18 cellular contexts compared by ENCODE assay signal in the genomic region with DNA sequence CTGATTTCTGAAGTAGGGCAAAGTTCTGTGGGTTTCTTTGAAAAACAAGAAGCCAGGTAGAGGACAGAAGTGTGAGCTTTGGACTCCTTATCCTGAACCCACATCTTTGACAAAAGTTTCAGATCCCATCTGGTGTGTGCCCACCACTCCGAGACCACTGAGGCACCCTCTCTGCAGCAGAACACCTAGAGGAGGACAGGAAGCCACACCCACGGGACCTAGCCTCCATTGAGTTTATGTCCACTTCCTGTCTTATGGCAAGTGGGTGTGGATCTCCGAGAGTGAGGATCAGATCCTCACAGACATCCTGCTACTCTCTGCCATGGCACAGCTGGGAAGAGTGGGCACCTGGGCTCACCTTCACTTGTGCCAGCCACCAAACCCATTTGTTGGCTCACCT. TPM values are rescaled to one million over a fixed set of nuclear protein-coding genes. Genes with fewer than 3 reads are reported as not detected.
DNase-seq lines count a peak whose midpoint lies in the region; ATAC-seq, FAIRE-seq and TF ChIP-seq lines count a peak whose summit lies in the region.
"Had no signal": no experiment of that assay in that cellular context is flagged by ENCODE, and none has a peak within 500 bp of the region (broad histone marks: within the 10 kb centered on the region; RNA-seq: fewer than 3 reads in every experiment).

No MANE protein-coding gene starts in this region.

- TF ChIP-seq POLR2A in A549 (IDR thresholded peaks at IDR 0.05; ENCODE audit: low read length) (no peak), HCT116 (IDR thresholded peaks at IDR 0.05; ENCODE audit: borderline replicate concordance, extremely low read depth, insufficient read depth, insufficient read length) (no peak), GM12878 (IDR thresholded peaks at IDR 0.05; ENCODE audit: low read depth, low read length) (0 out of 2 replicates have a peak, but pooled peaks have one; percentile 15), lower leg skin (IDR thresholded peaks at IDR 0.05) (no peak)

- H3K27ac ChIP-seq in A549 (no peak overlapping the region), HCT116 (ENCODE audit: low read depth, low read length) (peak overlapping the region; percentile 50), GM12878 (ENCODE audit: control insufficient read depth, insufficient read depth) (no peak overlapping the region)
- H3K27ac ChIP-seq: Peyer's patch had no signal

- H3K9me2 ChIP-seq in HCT116 (ENCODE audit: insufficient read depth) = no peaks in the 10 kb centered on the region

- no peaks in the 10 kb centered on the region for H4K20me1 ChIP-seq in HCT116 (ENCODE audit: insufficient read depth)
- H4K20me1 ChIP-seq in GM12878 (ENCODE audit: control insufficient read depth, insufficient read depth) = no peaks in the 10 kb centered on the region; the same call in 1 of the 2 replicates

- H3K9me3 ChIP-seq in A549 = no peaks in the 10 kb centered on the region
- H3K9me3 ChIP-seq in HCT116 (ENCODE audit: control insufficient read depth in 1 of 2, insufficient read depth in 1 of 2, low read depth in 1 of 2, low read length in 2 of 2) = no peaks in the 10 kb centered on the region
- no peaks in the 10 kb centered on the region for H3K9me3 ChIP-seq in GM12878 (replicated peaks; ENCODE audit: control insufficient read depth, insufficient read depth, low read length)
- H3K9me3 ChIP-seq in iPS-18c (ENCODE audit: control insufficient read depth, insufficient read depth, low read length) = peaks cover 3% of the 10 kb centered on the region
- H3K9me3 ChIP-seq: Peyer's patch had no signal

- ATAC-seq in A549 (no peak), HCT116 (no peak), GM12878 (no peak), HG02759 (IDR thresholded peaks at IDR 0.05; ENCODE audit: unreplicated experiment) (no peak), GM21423 (IDR thresholded peaks at IDR 0.05; ENCODE audit: unreplicated experiment) (no peak)

- TF ChIP-seq CTCF in A549 (IDR thresholded peaks at IDR 0.05) (no peak), HCT116 (IDR thresholded peaks at IDR 0.05 in 2 of 3, conservative IDR thresholded peaks at IDR 0.05 in 1 of 3; ENCODE audit: borderline replicate concordance in 1 of 3, insufficient read depth in 1 of 3, low read depth in 2 of 3, low read length in 2 of 3) (no peak), GM12878 (IDR thresholded peaks at IDR 0.05 in 2 of 3, conservative IDR thresholded peaks at IDR 0.05 in 1 of 3; ENCODE audit: control insufficient read depth in 2 of 3, extremely low read depth in 1 of 3, insufficient read depth in 1 of 3, low read depth in 3 of 3, low read length in 3 of 3) (no peak), lower leg skin (IDR thresholded peaks at IDR 0.05) (no peak)

- peaks cover 23% of the 10 kb centered on the region; the same call in 2 of the 3 replicates for H3K4me1 ChIP-seq in A549
- peaks cover 15 to 39% of the 10 kb centered on the region in 2 experiments for H3K4me1 ChIP-seq in HCT116 (ENCODE audit: control insufficient read depth in 1 of 2, insufficient read depth in 2 of 2, low read length in 2 of 2)
- peaks cover 4% of the 10 kb centered on the region for H3K4me1 ChIP-seq in GM12878 (ENCODE audit: control insufficient read depth, insufficient read depth, low read length)

- H2AFZ ChIP-seq in HCT116 (ENCODE audit: low read depth, low read length, poor library complexity, severe bottlenecking) (peak overlapping the region; percentile 11), GM12878 (ENCODE audit: control insufficient read depth, low read depth, low read length) (no peak overlapping the region)

- H3K79me2 ChIP-seq in HCT116 (ENCODE audit: insufficient read depth, low read length) (no peaks in the 10 kb centered on the region), GM12878 (ENCODE audit: control insufficient read depth, insufficient read depth, low read length) (peaks cover 2% of the 10 kb centered on the region)

- intact Hi-C loops in HCT116 (cut with micrococcal nuclease) = no loop called here
- intact Hi-C loops in GM12878 (cut with micrococcal nuclease; ENCODE audit: unreplicated experiment) = no loop called here
- intact Hi-C loops in lower leg skin (cut with DNase I; ENCODE audit: low total_unique reads) = no loop called here

- CTCF ChIA-PET in A549 (lab: Yijun Ruan, JAX) = interaction anchor here (0.6 to 11.5 kb wide), 14 partner anchors 10 to 313 kb away, joined by 3 to 191 read pairs (median 6); a partner anchor contains a TSS
- CTCF ChIA-PET in HCT116 (lab: Charles Lee) = interaction anchor here (0.6 to 2.9 kb wide), 12 partner anchors 10 to 315 kb away, joined by 3 to 59 read pairs (median 6); a partner anchor contains a TSS
- CTCF ChIA-PET in GM12878 (lab: Yijun Ruan, JAX) = interaction anchor here (1.0 to 11.5 kb wide), 7 partner anchors 19 to 314 kb away, joined by 3 to 214 read pairs (median 5); a partner anchor contains a TSS

- FAIRE-seq in A549 (lab: Jason Lieb, UNC) (no peak), GM12878 (lab: Jason Lieb, UNC) (no peak)

- H3K4me2 ChIP-seq in A549 (peak overlapping the region; percentile 66), HCT116 (ENCODE audit: low read length) (peak overlapping the region; percentile 67), GM12878 (ENCODE audit: control insufficient read depth, insufficient read depth) (no peak overlapping the region)

- POLR2A ChIA-PET in A549 (lab: Yijun Ruan, JAX) = interaction anchor here (0.6 to 3.5 kb wide), 4 partner anchors 23 to 197 kb away, joined by 3 to 15 read pairs (median 7); a partner anchor contains a TSS
- POLR2A ChIA-PET in HCT116 (lab: Charles Lee) = interaction anchor here (0.9 to 4.9 kb wide), 6 partner anchors 12 to 316 kb away, joined by 3 to 39 read pairs (median 4); a partner anchor contains a TSS
- POLR2A ChIA-PET in GM12878 (lab: Charles Lee) = no interaction called here

- TF ChIP-seq EP300 in A549 (IDR thresholded peaks at IDR 0.05) = no peak
- no peak for TF ChIP-seq EP300 in GM12878 (IDR thresholded peaks at IDR 0.05; ENCODE audit: borderline replicate concordance in 1 of 2, control insufficient read depth in 1 of 2, low read depth in 2 of 2, low read length in 2 of 2)

- H3K4me3 ChIP-seq in A549 (no peak overlapping the region), HCT116 (replicated peaks in 1 of 2; ENCODE audit: low read depth in 1 of 2, low read length in 2 of 2) (peak overlapping the region; percentile 23 to 33; a peak in 3 of 4 replicates), GM12878 (no peak overlapping the region), iPS-18c (ENCODE audit: insufficient read depth, low read depth, low read length) (peak overlapping the region; percentile 32; the same call in 1 of the 2 replicates), lower leg skin (ENCODE audit: low read depth, poor library complexity, severe bottlenecking) (no peak overlapping the region)
- H3K4me3 ChIP-seq: Peyer's patch had no signal

- no peaks in the 10 kb centered on the region for H3K27me3 ChIP-seq in HCT116 (ENCODE audit: insufficient read depth, low read length)
- H3K27me3 ChIP-seq in GM12878 (replicated peaks in 1 of 2; ENCODE audit: control insufficient read depth in 2 of 2, insufficient read depth in 2 of 2, low read length in 1 of 2) = no peaks in the 10 kb centered on the region; a peak in 2 of 4 replicates

- TF ChIP-seq RAD21 in A549 (conservative IDR thresholded peaks at IDR 0.05 in 1 of 2, IDR thresholded peaks at IDR 0.05 in 1 of 2) (no peak), HCT116 (IDR thresholded peaks at IDR 0.05; ENCODE audit: low read depth) (no peak), GM12878 (IDR thresholded peaks at IDR 0.05; ENCODE audit: insufficient read depth, low read depth, low read length) (no peak)

- no peak for DNase-seq in A549 (ENCODE audit: low read depth in 1 of 2, low spot score in 1 of 2)
- no peak for DNase-seq in HCT116 (ENCODE audit: low read depth, low spot score)
- no peak for DNase-seq in GM12878 (ENCODE audit: low read depth, low spot score)
- DNase-seq in LoVo (ENCODE audit: low spot score) = no peak
- DNase-seq in lower leg skin (ENCODE audit: low spot score in 2 of 2) = no peak
- DNase-seq: DMS79, GOT3, KG1, NCI-H2029, NCI-H2227 treated with DMSO at 0.1 percent for 48 hours, NCI-H524, NCI-H774, Peyer's patch had no signal

- no peak overlapping the region for H3K9ac ChIP-seq in HCT116 (ENCODE audit: low read length)
- no peak overlapping the region for H3K9ac ChIP-seq in GM12878 (ENCODE audit: control insufficient read depth, insufficient read depth, low read length)

- RAD21 ChIA-PET in HCT116 (lab: Charles Lee; ENCODE audit: low non-redundant PET in 1 of 2, low total read pairs in 2 of 2, uncharacterized antibody in 2 of 2, unreplicated experiment in 2 of 2) = interaction anchor here (0.7 to 1.0 kb wide), 2 partner anchors 25 to 45 kb away, joined by 3 read pairs; no protein-coding TSS in a partner anchor
- RAD21 ChIA-PET in GM12878 (lab: Charles Lee; ENCODE audit: unreplicated experiment) = interaction anchor here (1.0 to 1.4 kb wide), 3 partner anchors 22 to 48 kb away, joined by 3 to 4 read pairs (median 4); a partner anchor contains a TSS

- in situ Hi-C loops in GM12878 (cut with MboI) = no loop called here

- WGBS in A549 (ENCODE audit: missing lambda C conversion rate) = 48% methylated on average over 2 of the region's 3 CpGs
- 0% methylated on average over 3 of the region's 3 CpGs for WGBS in GM12878 (ENCODE audit: insufficient coverage, insufficient replicate concordance, low lambda C conversion rate, missing lambda C conversion rate)
- WGBS in lower leg skin, 2 donors = 54 to 65% methylated on average over 3 of the region's 3 CpGs

- SMC1A ChIA-PET in GM12878 (lab: Charles Lee; ENCODE audit: uncharacterized antibody, unreplicated experiment) = interaction anchor here (1.3 to 2.9 kb wide), 4 partner anchors 21 to 45 kb away, joined by 4 to 16 read pairs (median 8); no protein-coding TSS in a partner anchor

- H3K36me3 ChIP-seq in HCT116 (ENCODE audit: control insufficient read depth in 1 of 2, insufficient read depth in 2 of 2, low read length in 2 of 2) (no peaks in the 10 kb centered on the region), GM12878 (ENCODE audit: control insufficient read depth in 2 of 2, insufficient read depth in 2 of 2, low read length in 1 of 2) (peaks cover 0 to 3% of the 10 kb centered on the region in 2 experiments; a peak in 1 of 4 replicates)
- H3K36me3 ChIP-seq: Peyer's patch had no signal

- BruUV-seq in HCT116 (replicated peaks; lab: Mats Ljungman, UMichigan) (no TSS peak), GM12878 (replicated peaks; lab: Mats Ljungman, UMichigan) (no TSS peak)

RNA-seq across cellular contexts. Expression of a gene that starts 16.8 kb away (rescaled TPM):
- not detected in 2 replicates for polyA plus RNA-seq in A549 (2011; rRNA removed)
- polyA plus RNA-seq in A549 (2012; cell fraction: cytosol; rRNA removed) = not detected in 2 replicates
- polyA plus RNA-seq in A549 (2012; cell fraction: nucleus; rRNA removed) = not detected in 2 replicates
- polyA plus RNA-seq in A549 (2017; fragmentation: RNase III; extraction: RNeasy Plus Mini Kit Qiagen cat#74134 plus additional on column Dnase treatment) = not detected in 3 replicates
- not detected in 2 replicates for polyA minus RNA-seq in A549 (2011; rRNA and poly(A)+ RNA removed)
- not detected for total RNA-seq in HCT116 (2021; ENCODE audit: unreplicated experiment)
- not detected in 2 replicates for polyA plus RNA-seq in HCT116 (2012)
- 12.5 and 19.1 TPM in 2 replicates for total RNA-seq in GM12878 (2013; cell fraction: nucleolus; rRNA removed)
- total RNA-seq in GM12878 (2014; rRNA removed) = 0.62 and 0.76 TPM in 2 replicates
- 0.64 and 0.67 TPM in 2 replicates for total RNA-seq in GM12878 (2014; rRNA removed; fragmentation: Illumina TruSeq; extraction: Trizol)
- 0.51 and 0.66 TPM in 2 replicates for total RNA-seq in GM12878 (2021)
- polyA plus RNA-seq in GM12878 (2011; ENCODE audit: low read depth) = 0.66 TPM
- polyA plus RNA-seq in GM12878 (2011; rRNA removed) = 0.09 and 0.24 TPM in 2 replicates
- polyA plus RNA-seq in GM12878 (2011; cell fraction: cytosol; rRNA removed) = 0.12 and 0.24 TPM in 2 replicates
- 0.70 and 1.1 TPM in 2 replicates for polyA plus RNA-seq in GM12878 (2011; cell fraction: nucleus; rRNA removed)
- 0.16 and 0.27 TPM in 2 replicates for polyA plus RNA-seq in GM12878 (2012)
- 0.22 TPM in 1 of 2 replicates, not detected in the other for polyA plus RNA-seq in GM12878 (2014; fragmentation: Illumina TruSeq; extraction: Trizol)
- not detected for polyA plus RNA-seq in GM12878 (2014; fragmentation: Nextera tagmentation; extraction: Ambion mirVana)
- polyA plus RNA-seq in GM12878 (2014; rRNA removed) = 0.35 and 0.42 TPM in 2 replicates
- polyA plus RNA-seq in GM12878 (2016; fragmentation: Nextera tagmentation; extraction: Ambion mirVana) = not detected
- polyA minus RNA-seq in GM12878 (2011; rRNA and poly(A)+ RNA removed) = 0.80 TPM in 1 of 2 replicates, not detected in the other
- polyA minus RNA-seq in GM12878 (2011; cell fraction: cytosol; rRNA and poly(A)+ RNA removed) = not detected in 2 replicates
- polyA minus RNA-seq in GM12878 (2011; cell fraction: nucleus; rRNA and poly(A)+ RNA removed) = 0.48 and 0.86 TPM in 2 replicates
- total RNA-seq in lower leg skin = not detected
- total RNA-seq: CD4-positive, CD25-positive, alpha-beta regulatory T cell; Peyer's patch had no signal
- polyA plus RNA-seq: BJ; CD4-positive, CD25-positive, alpha-beta regulatory T cell had no signal

RNA-seq across cellular contexts. Expression of a gene that starts 26.1 kb away (rescaled TPM):
- polyA plus RNA-seq in A549 (2011; rRNA removed) (77.4 and 134 TPM in 2 replicates), A549 (2017; fragmentation: RNase III; extraction: RNeasy Plus Mini Kit Qiagen cat#74134 plus additional on column Dnase treatment) (5.8 to 10.6 TPM (median 8.6 TPM) in 3 replicates), GM12878 (2011; rRNA removed) (0.87 and 1.1 TPM in 2 replicates), GM12878 (2014; fragmentation: Illumina TruSeq; extraction: Trizol) (0.29 and 1.3 TPM in 2 replicates), GM12878 (2014; fragmentation: Nextera tagmentation; extraction: Ambion mirVana) (1 to 10 TPM; 1.2 to 2.6 TPM), GM12878 (2014; rRNA removed) (1.0 and 1.9 TPM in 2 replicates), GM12878 (2016; fragmentation: Nextera tagmentation; extraction: Ambion mirVana) (1 to 10 TPM; 1.4 to 1.9 TPM)
- polyA plus RNA-seq in A549 (2012; cell fraction: cytosol; rRNA removed) = 11.1 and 15.0 TPM in 2 replicates
- 8.0 and 10.9 TPM in 2 replicates for polyA plus RNA-seq in A549 (2012; cell fraction: nucleus; rRNA removed)
- polyA minus RNA-seq in A549 (2011; rRNA and poly(A)+ RNA removed) = 53.7 and 118 TPM in 2 replicates
- total RNA-seq in HCT116 (2021; ENCODE audit: unreplicated experiment) (3.9 TPM), GM12878 (2014; rRNA removed) (1.1 and 2.0 TPM in 2 replicates), GM12878 (2014; rRNA removed; fragmentation: Illumina TruSeq; extraction: Trizol) (1.3 and 1.6 TPM in 2 replicates), GM12878 (2021) (0.29 and 1.1 TPM in 2 replicates), lower leg skin (100 to 1,000 TPM in 2 of 4 donors, 10 to 100 TPM in 2; 67.3 to 102 (median 90.6) TPM)
- polyA plus RNA-seq in HCT116 (2012) = 16.7 and 19.5 TPM in 2 replicates
- 1.3 and 2.4 TPM in 2 replicates for total RNA-seq in GM12878 (2013; cell fraction: nucleolus; rRNA removed)
- 1.0 TPM for polyA plus RNA-seq in GM12878 (2011; ENCODE audit: low read depth)
- polyA plus RNA-seq in GM12878 (2011; cell fraction: cytosol; rRNA removed) = 1.1 and 1.5 TPM in 2 replicates
- 0.60 and 1.4 TPM in 2 replicates for polyA plus RNA-seq in GM12878 (2011; cell fraction: nucleus; rRNA removed)
- polyA plus RNA-seq in GM12878 (2012) = 1.2 and 1.5 TPM in 2 replicates
- polyA minus RNA-seq in GM12878 (2011; rRNA and poly(A)+ RNA removed) = 1.7 and 1.8 TPM in 2 replicates
- not detected in 2 replicates for polyA minus RNA-seq in GM12878 (2011; cell fraction: cytosol; rRNA and poly(A)+ RNA removed)
- 0.36 and 0.48 TPM in 2 replicates for polyA minus RNA-seq in GM12878 (2011; cell fraction: nucleus; rRNA and poly(A)+ RNA removed)

RNA-seq across cellular contexts. Expression of a gene that starts 30.3 kb away (rescaled TPM):
- polyA plus RNA-seq in A549 (2011; rRNA removed) = 35.4 and 46.9 TPM in 2 replicates
- polyA plus RNA-seq in A549 (2012; cell fraction: cytosol; rRNA removed) = 10.5 and 11.6 TPM in 2 replicates
- 7.9 and 10.9 TPM in 2 replicates for polyA plus RNA-seq in A549 (2012; cell fraction: nucleus; rRNA removed)
- polyA plus RNA-seq in A549 (2017; fragmentation: RNase III; extraction: RNeasy Plus Mini Kit Qiagen cat#74134 plus additional on column Dnase treatment) = 6.5 to 10.5 TPM (median 10.2 TPM) in 3 replicates
- polyA minus RNA-seq in A549 (2011; rRNA and poly(A)+ RNA removed) = 19.4 and 35.5 TPM in 2 replicates
- 5.8 TPM for total RNA-seq in HCT116 (2021; ENCODE audit: unreplicated experiment)
- polyA plus RNA-seq in HCT116 (2012) = 15.4 and 18.0 TPM in 2 replicates
- total RNA-seq in GM12878 (2013; cell fraction: nucleolus; rRNA removed) = 1.6 and 2.6 TPM in 2 replicates
- total RNA-seq in GM12878 (2014; rRNA removed) = 2.1 TPM in 2 replicates
- 1.8 and 1.9 TPM in 2 replicates for total RNA-seq in GM12878 (2014; rRNA removed; fragmentation: Illumina TruSeq; extraction: Trizol)
- 1.8 and 2.6 TPM in 2 replicates for total RNA-seq in GM12878 (2021)
- polyA plus RNA-seq in GM12878 (2011; ENCODE audit: low read depth) = 2.6 TPM
- polyA plus RNA-seq in GM12878 (2011; rRNA removed) = 1.0 and 1.1 TPM in 2 replicates
- 1.3 and 1.9 TPM in 2 replicates for polyA plus RNA-seq in GM12878 (2011; cell fraction: cytosol; rRNA removed)
- polyA plus RNA-seq in GM12878 (2011; cell fraction: nucleus; rRNA removed) = 0.57 and 0.76 TPM in 2 replicates
- 1.8 and 2.2 TPM in 2 replicates for polyA plus RNA-seq in GM12878 (2012)
- 2.7 and 3.2 TPM in 2 replicates for polyA plus RNA-seq in GM12878 (2014; fragmentation: Illumina TruSeq; extraction: Trizol)
- 1 to 10 TPM; 2.9 to 5.9 TPM for polyA plus RNA-seq in GM12878 (2014; fragmentation: Nextera tagmentation; extraction: Ambion mirVana)
- polyA plus RNA-seq in GM12878 (2014; rRNA removed) = 2.2 and 2.3 TPM in 2 replicates
- polyA plus RNA-seq in GM12878 (2016; fragmentation: Nextera tagmentation; extraction: Ambion mirVana) = 1 to 10 TPM; 1.9 to 2.0 TPM
- 0.82 and 1.5 TPM in 2 replicates for polyA minus RNA-seq in GM12878 (2011; rRNA and poly(A)+ RNA removed)
- not detected in 2 replicates for polyA minus RNA-seq in GM12878 (2011; cell fraction: cytosol; rRNA and poly(A)+ RNA removed)
- polyA minus RNA-seq in GM12878 (2011; cell fraction: nucleus; rRNA and poly(A)+ RNA removed) = not detected in 2 replicates
- total RNA-seq in lower leg skin = 10 to 100 TPM; 19.8 to 45.5 (median 32.1) TPM

Comparison
In these comparisons a context has a peak if more than half of its experiments do, and no peak if none do; other contexts are left out.
1. H3K4me3 ChIP-seq: peak in HCT116 (2 of 2) and iPS-18c (single experiment); none in A549 (single experiment), GM12878 (single experiment) and lower leg skin (single experiment).
2. RNA of a gene that starts 26.1 kb away (total RNA-seq): 67.3 to 102 TPM in lower leg skin; 3.9 TPM in HCT116 (single experiment) and 0.29 to 2.4 TPM in GM12878; every median in the first group is over 10 times any median in the second.